ENCODE assay signal across 8 cellular contexts in genomic region chr15:90101969-90102890, GRCh38.
DNase-seq lines count a peak whose midpoint lies in the region; ATAC-seq lines count a peak whose summit lies in the region.

Gene IDH2, minus strand, starts transcription at chr15:90102468. Its CDS starts 78 bp downstream, at chr15:90102390.

- ATAC-seq in GM18868 (IDR thresholded peaks at IDR 0.05; ENCODE audit: unreplicated experiment) = peak; percentile 71
- peak; percentile 46 for ATAC-seq in HG03103 (IDR thresholded peaks at IDR 0.05; ENCODE audit: low read depth, unreplicated experiment)

- DNase-seq in AG20443 (ENCODE audit: low spot score) = peak; percentile 97
- peak; percentile 55 for DNase-seq in NCI-H510A (lab: John Stamatoyannopoulos, UW)
- peak; percentile 76 for DNase-seq in activated CD4-positive, alpha-beta T cell treated with anti-CD3 and anti-CD28 coated beads for 48 hours
- peak; percentile 75 for DNase-seq in dedifferentiated amniotic fluid mesenchymal stem cell (ENCODE audit: extremely low spot score)
- DNase-seq in left kidney (ENCODE audit: low read depth, low spot score) = peak; percentile 96
- DNase-seq in stimulated activated CD4-positive, alpha-beta T cell treated with anti-CD3 and anti-CD28 coated beads, Interleukin-1b, Interleukin-23, amount 100 ng/mL, for 48 hours = peak; percentile 60

Comparison
In these comparisons a context has a peak if more than half of its experiments do, and no peak if none do; other contexts are left out.
1. Peak in every context shown above with its lines: DNase-seq and ATAC-seq.